In genomic region chr15:72063186-72063585, GRCh38 we compare ENCODE assay signal across 26 cellular contexts. TPM values are rescaled to one million over a fixed set of nuclear protein-coding genes. Genes with fewer than 3 reads are reported as not detected.
DNase-seq lines count a peak whose midpoint lies in the region; ATAC-seq and TF ChIP-seq lines count a peak whose summit lies in the region.
"Had no signal": no experiment of that assay in that cellular context is flagged by ENCODE, and none has a peak within 500 bp of the region (broad histone marks: within the 10 kb centered on the region; RNA-seq: fewer than 3 reads in every experiment).

No MANE protein-coding gene starts in this region.

- TF ChIP-seq CTCF in GM23338 (conservative IDR thresholded peaks at IDR 0.05; ENCODE audit: low read depth in 2 of 2): no peak
- no peak for TF ChIP-seq CTCF in right atrium auricular region (IDR thresholded peaks at IDR 0.05)

- H3K27ac ChIP-seq in GM23248 (no peak overlapping the region), GM23338 (ENCODE audit: low read depth) (no peak overlapping the region), right atrium auricular region (no peak overlapping the region)
- H3K27ac ChIP-seq: SK-N-MC had no signal

- H2AFZ ChIP-seq in GM23248 (no peak overlapping the region), GM23338 (no peak overlapping the region)

- peak; percentile 18 for DNase-seq in GM23248
- DNase-seq in adipocyte (ENCODE audit: low read depth): peak; percentile 17
- peak; percentile 19 for DNase-seq in fibroblast of peridontal ligament (ENCODE audit: extremely low read depth)
- no peak for DNase-seq in GM23338 (ENCODE audit: low spot score)
- no peak for DNase-seq in T-helper 2 cell treated with Interferon-gamma antibody and Interleukin-4, amounts not matched to agents 5 μg/mL and 100 μg/mL, for 36 hours (ENCODE audit: low spot score)
- DNase-seq in right atrium auricular region (ENCODE audit: low spot score): no peak
- DNase-seq: BE2C; CD8-positive, alpha-beta memory T cell; DMS79 treated with DMSO at 0.1 percent for 48 hours; GOT3; HFFc6; NCI-H1092; NCI-H1417 treated with DMSO at 0.1 percent for 48 hours; NCI-H1694 treated with DMSO at 0.1 percent for 48 hours; NCI-H2081 treated with DMSO at 0.1 percent for 48 hours; NCI-H2171; NCI-H226; NCI-H510A; NCI-H69; OCI-M1; SIG-M5; SW 1271 had no signal

- peaks cover 3% of the 10 kb centered on the region for H3K27me3 Mint-ChIP-seq in GM23338 (ENCODE audit: insufficient read depth, low read depth, poor library complexity)
- no peaks in the 10 kb centered on the region for H3K27me3 Mint-ChIP-seq in T-helper 2 cell treated with Interferon-gamma antibody and Interleukin-4, amounts not matched to agents 5 μg/mL and 100 μg/mL, for 36 hours (ENCODE audit: low read depth)
- H3K27me3 Mint-ChIP-seq: CD8-positive, alpha-beta memory T cell had no signal

- H3K4me1 ChIP-seq in GM23248 (ENCODE audit: insufficient read depth) (peaks cover 5% of the 10 kb centered on the region; the same call in 1 of the 2 replicates), adipocyte (ENCODE audit: control insufficient read depth, insufficient read depth, low read length) (peaks cover 20% of the 10 kb centered on the region), GM23338 (ENCODE audit: insufficient read depth) (peaks cover 10% of the 10 kb centered on the region), right atrium auricular region (no peaks in the 10 kb centered on the region)
- H3K4me1 ChIP-seq: BE2C had no signal

- H3K36me3 ChIP-seq in GM23248 (ENCODE audit: low read depth) (no peaks in the 10 kb centered on the region), adipocyte (ENCODE audit: control insufficient read depth, insufficient read depth, low read length, severe bottlenecking) (no peaks in the 10 kb centered on the region), GM23338 (ENCODE audit: insufficient read depth) (no peaks in the 10 kb centered on the region), right atrium auricular region (no peaks in the 10 kb centered on the region)
- H3K36me3 ChIP-seq: BE2C, HAP-1 had no signal

- H3K4me3 ChIP-seq in GM23248 (no peak overlapping the region), adipocyte (ENCODE audit: low read length) (peak overlapping the region; percentile 20), GM23338 (no peak overlapping the region), right atrium auricular region (no peak overlapping the region)
- H3K4me3 ChIP-seq: HAP-1, SK-N-MC had no signal

- in situ Hi-C loops in GM23248 (cut with MboI): no loop called here

- no peak overlapping the region for H3K9ac ChIP-seq in GM23248
- no peak overlapping the region for H3K9ac ChIP-seq in adipocyte (ENCODE audit: low read length)

- H4K20me1 ChIP-seq in GM23248 (ENCODE audit: insufficient read depth): no peaks in the 10 kb centered on the region
- no peaks in the 10 kb centered on the region; the same call in 1 of the 2 replicates for H4K20me1 ChIP-seq in GM23338 (replicated peaks; ENCODE audit: insufficient read depth)

- H3F3A ChIP-seq in GM23248 (ENCODE audit: insufficient read depth) (no peaks in the 10 kb centered on the region), GM23338 (replicated peaks; ENCODE audit: low read depth) (no peaks in the 10 kb centered on the region)

- H3K4me2 ChIP-seq in GM23248 (ENCODE audit: unreplicated experiment) (no peak overlapping the region), GM23338 (no peak overlapping the region)

- H3K4me3 Mint-ChIP-seq in GM23338: no peak overlapping the region
- no peak overlapping the region for H3K4me3 Mint-ChIP-seq in T-helper 2 cell treated with Interferon-gamma antibody and Interleukin-4, amounts not matched to agents 5 μg/mL and 100 μg/mL, for 36 hours
- H3K4me3 Mint-ChIP-seq: CD14-positive monocyte; CD8-positive, alpha-beta memory T cell; HFFc6 had no signal

- H3K79me2 ChIP-seq in GM23248 (ENCODE audit: insufficient read depth) (peaks cover 89% of the 10 kb centered on the region), GM23338 (replicated peaks; ENCODE audit: insufficient read depth) (peaks cover 10% of the 10 kb centered on the region; the same call in 1 of the 2 replicates)

- H3K36me3 Mint-ChIP-seq in GM23338 (ENCODE audit: low read depth): no peaks in the 10 kb centered on the region
- H3K36me3 Mint-ChIP-seq in T-helper 2 cell treated with Interferon-gamma antibody and Interleukin-4, amounts not matched to agents 5 μg/mL and 100 μg/mL, for 36 hours (ENCODE audit: low read depth): no peaks in the 10 kb centered on the region

- H3K9me3 ChIP-seq in GM23248 (ENCODE audit: low read depth) (no peaks in the 10 kb centered on the region), adipocyte (ENCODE audit: control insufficient read depth, low read length) (no peaks in the 10 kb centered on the region), right atrium auricular region (no peaks in the 10 kb centered on the region)
- H3K9me3 ChIP-seq: BE2C had no signal

- H3K9me3 Mint-ChIP-seq in GM23338: no peaks in the 10 kb centered on the region
- peaks cover 5% of the 10 kb centered on the region for H3K9me3 Mint-ChIP-seq in T-helper 2 cell treated with Interferon-gamma antibody and Interleukin-4, amounts not matched to agents 5 μg/mL and 100 μg/mL, for 36 hours
- H3K9me3 Mint-ChIP-seq: HFFc6 had no signal

- ATAC-seq in GM23338 (no peak), HG03159 (IDR thresholded peaks at IDR 0.05; ENCODE audit: unreplicated experiment) (no peak)

- H3K9me2 ChIP-seq in GM23248 (ENCODE audit: insufficient read depth) (no peaks in the 10 kb centered on the region), GM23338 (ENCODE audit: insufficient read depth) (no peaks in the 10 kb centered on the region)

- H3K4me1 Mint-ChIP-seq in GM23338: peaks cover 15% of the 10 kb centered on the region
- peaks cover 1% of the 10 kb centered on the region for H3K4me1 Mint-ChIP-seq in T-helper 2 cell treated with Interferon-gamma antibody and Interleukin-4, amounts not matched to agents 5 μg/mL and 100 μg/mL, for 36 hours (ENCODE audit: low read depth)

- H3K27me3 ChIP-seq in GM23248 (replicated peaks; ENCODE audit: insufficient read depth) (no peaks in the 10 kb centered on the region), adipocyte (replicated peaks; ENCODE audit: control insufficient read depth, insufficient read depth, low read length) (no peaks in the 10 kb centered on the region), GM23338 (ENCODE audit: insufficient read depth) (no peaks in the 10 kb centered on the region), right atrium auricular region (no peaks in the 10 kb centered on the region)
- H3K27me3 ChIP-seq: BE2C had no signal

- H3K27ac Mint-ChIP-seq in GM23338: no peak overlapping the region
- H3K27ac Mint-ChIP-seq in T-helper 2 cell treated with Interferon-gamma antibody and Interleukin-4, amounts not matched to agents 5 μg/mL and 100 μg/mL, for 36 hours: no peak overlapping the region
- H3K27ac Mint-ChIP-seq: CD14-positive monocyte; CD8-positive, alpha-beta memory T cell; HFFc6 had no signal

TF ChIP-seq in GM23338, 12 proteins besides CTCF, POLR2A, EP300 and RAD21:
- no peak for TF ChIP-seq EZH2 (IDR thresholded peaks at IDR 0.05; ENCODE audit: low read depth, unreplicated experiment)
- TF ChIP-seq CREB1 (CRISPR knock-in tag; IDR thresholded peaks at IDR 0.05; ENCODE audit: low read depth): no peak
TF ChIP-seq in GM23338: peak in this region for 0.

RNA-seq across cellular contexts. Expression of gene MYO9A, which starts 54.8 kb away (rescaled TPM):
- 20.4 and 22.6 TPM in 2 replicates for total RNA-seq in GM23248 (2014; rRNA removed; shearing (Covaris generic))
- polyA plus RNA-seq in GM23248 (2016; fragmentation: Nextera tagmentation; extraction: Ambion mirVana) (10.6 and 11.2 TPM in 2 replicates), GM23338 (2016; fragmentation: Nextera tagmentation; extraction: Ambion mirVana) (8.1 and 11.6 TPM in 2 replicates)
- total RNA-seq in GM23338 (2014; rRNA removed; shearing (Covaris generic)): 30.2 and 32.8 TPM in 2 replicates
- total RNA-seq in right atrium auricular region: 10 to 100 TPM; 23.4 to 24.1 TPM

RNA-seq across cellular contexts. Expression of gene SENP8, which starts 55.0 kb away (rescaled TPM):
- total RNA-seq in GM23248 (2014; rRNA removed; shearing (Covaris generic)): 2.5 and 2.8 TPM in 2 replicates
- polyA plus RNA-seq in GM23248 (2016; fragmentation: Nextera tagmentation; extraction: Ambion mirVana): 3.8 and 4.0 TPM in 2 replicates
- total RNA-seq in GM23338 (2014; rRNA removed; shearing (Covaris generic)): 4.9 and 7.7 TPM in 2 replicates
- polyA plus RNA-seq in GM23338 (2016; fragmentation: Nextera tagmentation; extraction: Ambion mirVana): 2.8 and 3.1 TPM in 2 replicates
- total RNA-seq in right atrium auricular region: 1 to 10 TPM; 1.9 to 3.3 TPM

Comparison
In these comparisons a context has a peak if more than half of its experiments do, and no peak if none do; other contexts are left out.
1. DNase-seq: peak in GM23248 (single experiment), adipocyte (single experiment) and fibroblast of peridontal ligament (single experiment); none in GM23338 (single experiment), T-helper 2 cell treated with Interferon-gamma antibody and Interleukin-4, amounts not matched to agents 5 μg/mL and 100 μg/mL, for 36 hours (single experiment) and right atrium auricular region (single experiment).